1 cellular context compared by ENCODE assay signal in the genomic region with DNA sequence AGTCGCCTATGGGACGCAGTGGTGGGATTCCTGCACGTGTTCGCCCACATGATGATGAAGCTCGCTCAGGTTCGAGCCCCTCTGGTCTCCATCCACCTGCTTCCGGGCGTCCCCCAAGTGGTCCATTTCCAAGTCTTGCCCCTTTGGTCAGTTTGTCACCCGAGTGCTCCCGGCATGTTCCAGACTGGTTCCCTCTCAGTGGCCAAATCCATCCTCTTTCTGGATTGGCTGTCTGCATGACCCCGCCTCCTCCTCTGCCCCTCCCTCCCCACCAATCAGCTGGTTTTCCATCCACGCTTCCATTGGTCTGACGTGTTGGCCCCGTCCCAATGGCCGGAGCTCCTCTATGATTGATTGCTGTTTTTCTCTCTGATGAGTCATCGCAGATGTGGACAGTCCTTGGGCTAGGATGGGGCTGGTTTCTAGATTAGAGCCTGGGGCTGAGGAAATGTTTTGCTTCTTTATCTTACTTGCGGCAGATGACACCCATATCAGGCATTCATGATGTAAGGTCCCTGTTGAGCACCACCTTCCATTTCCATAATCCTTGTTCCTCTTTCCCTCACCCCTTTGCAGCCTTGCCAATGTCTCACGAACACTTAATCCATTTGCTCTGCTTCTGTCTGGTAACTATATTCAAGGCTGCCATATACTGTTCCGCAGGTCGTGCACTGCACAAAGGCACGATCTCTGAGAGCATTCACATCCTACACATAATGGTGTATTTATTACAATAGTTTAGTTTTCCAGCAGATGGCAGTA.
TF ChIP-seq lines count a peak whose summit lies in the region.

No MANE protein-coding gene starts in this region.

TF ChIP-seq in K562, 482 proteins besides CTCF, POLR2A, EP300 and RAD21 (continued from another document and continues in another):
- TF ChIP-seq ZBTB33 (CRISPR knock-in tag; IDR thresholded peaks at IDR 0.05) (peak; percentile 39; the same call in 1 of the 2 replicates), SRSF9 (IDR thresholded peaks at IDR 0.05; ENCODE audit: borderline replicate concordance, low read depth, low read length) (no peak), SIN3B (IDR thresholded peaks at IDR 0.05; ENCODE audit: low read depth) (peak; percentile 61; the same call in 1 of the 2 replicates), ATF7 (IDR thresholded peaks at IDR 0.05) (peak; percentile 97), PCBP2 (IDR thresholded peaks at IDR 0.05; ENCODE audit: low read depth, low read length, poor library complexity, severe bottlenecking) (no peak), ZNF76 (CRISPR knock-in tag; IDR thresholded peaks at IDR 0.05; ENCODE audit: borderline replicate concordance) (no peak), ETV5 (CRISPR knock-in tag; IDR thresholded peaks at IDR 0.05; ENCODE audit: low read depth) (peak; percentile 11; the same call in 1 of the 2 replicates), SPI1 (IDR thresholded peaks at IDR 0.05; ENCODE audit: borderline replicate concordance, low read depth, low read length) (peak; percentile 79), ZNF445 (CRISPR knock-in tag; IDR thresholded peaks at IDR 0.05; ENCODE audit: low read depth) (no peak), ZNF41 (CRISPR knock-in tag; conservative IDR thresholded peaks at IDR 0.05) (no peak), ZSCAN32 (CRISPR knock-in tag; IDR thresholded peaks at IDR 0.05) (no peak), ARHGAP35 (IDR thresholded peaks at IDR 0.05; ENCODE audit: partially characterized antibody) (no peak), RNF219 (CRISPR knock-in tag; IDR thresholded peaks at IDR 0.05) (no peak), E2F6 (IDR thresholded peaks at IDR 0.05; ENCODE audit: borderline replicate concordance in 1 of 2, extremely low read depth in 1 of 2, insufficient read depth in 1 of 2, insufficient read length in 1 of 2, low read depth in 1 of 2, low read length in 1 of 2, poor library complexity in 1 of 2, severe bottlenecking in 1 of 2) (peak; percentile 84 to 88), CBX2 (IDR thresholded peaks at IDR 0.05; ENCODE audit: insufficient read depth, low read length, poor library complexity, severe bottlenecking) (no peak), KLF16 (IDR thresholded peaks at IDR 0.05) (peak; percentile 92), NFE2 (IDR thresholded peaks at IDR 0.05; ENCODE audit: low read depth) (peak; percentile 98), SMC3 (conservative IDR thresholded peaks at IDR 0.05; ENCODE audit: insufficient read depth, low read depth, low read length) (peak; percentile 51), CHAMP1 (IDR thresholded peaks at IDR 0.05) (0 out of 2 replicates have a peak, but pooled peaks have one; percentile 13), HDAC3 (IDR thresholded peaks at IDR 0.05; ENCODE audit: borderline replicate concordance, partially characterized antibody) (peak; percentile 87), NFE2L1 (tag; IDR thresholded peaks at IDR 0.05; ENCODE audit: borderline replicate concordance, low read depth) (peak; percentile 54; the same call in 1 of the 2 replicates), MCM3 (IDR thresholded peaks at IDR 0.05) (no peak), CAMTA2 (CRISPR knock-in tag; conservative IDR thresholded peaks at IDR 0.05) (no peak), ZNF184 (CRISPR knock-in tag; IDR thresholded peaks at IDR 0.05) (no peak), ZNF133 (CRISPR knock-in tag; IDR thresholded peaks at IDR 0.05) (no peak), PHF20 (IDR thresholded peaks at IDR 0.05; ENCODE audit: partially characterized antibody) (peak; percentile 49), MYBL2 (IDR thresholded peaks at IDR 0.05; ENCODE audit: low read depth) (no peak), MYBL2 (CRISPR knock-in tag; IDR thresholded peaks at IDR 0.05; ENCODE audit: borderline replicate concordance) (no peak), PTTG1 (tag; IDR thresholded peaks at IDR 0.05; ENCODE audit: low read depth) (no peak), ZNF780A (CRISPR knock-in tag; IDR thresholded peaks at IDR 0.05) (no peak), BRF1 (IDR thresholded peaks at IDR 0.05; ENCODE audit: borderline replicate concordance, extremely low read depth, insufficient read length) (no peak), MCM2 (IDR thresholded peaks at IDR 0.05; ENCODE audit: low read depth) (no peak), ZNF347 (CRISPR knock-in tag; IDR thresholded peaks at IDR 0.05; ENCODE audit: low read depth) (no peak), CGGBP1 (CRISPR knock-in tag; IDR thresholded peaks at IDR 0.05) (no peak), SNRNP70 (optimal IDR thresholded peaks at IDR 0.05; ENCODE audit: low read depth, low read length) (no peak), ZBED1 (IDR thresholded peaks at IDR 0.05) (no peak), NR1H2 (CRISPR knock-in tag; IDR thresholded peaks at IDR 0.05) (no peak)
- TF ChIP-seq, protein P1, sequence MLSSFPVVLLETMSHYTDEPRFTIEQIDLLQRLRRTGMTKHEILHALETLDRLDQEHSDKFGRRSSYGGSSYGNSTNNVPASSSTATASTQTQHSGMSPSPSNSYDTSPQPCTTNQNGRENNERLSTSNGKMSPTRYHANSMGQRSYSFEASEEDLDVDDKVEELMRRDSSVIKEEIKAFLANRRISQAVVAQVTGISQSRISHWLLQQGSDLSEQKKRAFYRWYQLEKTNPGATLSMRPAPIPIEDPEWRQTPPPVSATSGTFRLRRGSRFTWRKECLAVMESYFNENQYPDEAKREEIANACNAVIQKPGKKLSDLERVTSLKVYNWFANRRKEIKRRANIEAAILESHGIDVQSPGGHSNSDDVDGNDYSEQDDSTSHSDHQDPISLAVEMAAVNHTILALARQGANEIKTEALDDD (IDR thresholded peaks at IDR 0.05) = 0 out of 2 replicates have a peak, but pooled peaks have one; percentile 34
- TF ChIP-seq, protein P2, sequence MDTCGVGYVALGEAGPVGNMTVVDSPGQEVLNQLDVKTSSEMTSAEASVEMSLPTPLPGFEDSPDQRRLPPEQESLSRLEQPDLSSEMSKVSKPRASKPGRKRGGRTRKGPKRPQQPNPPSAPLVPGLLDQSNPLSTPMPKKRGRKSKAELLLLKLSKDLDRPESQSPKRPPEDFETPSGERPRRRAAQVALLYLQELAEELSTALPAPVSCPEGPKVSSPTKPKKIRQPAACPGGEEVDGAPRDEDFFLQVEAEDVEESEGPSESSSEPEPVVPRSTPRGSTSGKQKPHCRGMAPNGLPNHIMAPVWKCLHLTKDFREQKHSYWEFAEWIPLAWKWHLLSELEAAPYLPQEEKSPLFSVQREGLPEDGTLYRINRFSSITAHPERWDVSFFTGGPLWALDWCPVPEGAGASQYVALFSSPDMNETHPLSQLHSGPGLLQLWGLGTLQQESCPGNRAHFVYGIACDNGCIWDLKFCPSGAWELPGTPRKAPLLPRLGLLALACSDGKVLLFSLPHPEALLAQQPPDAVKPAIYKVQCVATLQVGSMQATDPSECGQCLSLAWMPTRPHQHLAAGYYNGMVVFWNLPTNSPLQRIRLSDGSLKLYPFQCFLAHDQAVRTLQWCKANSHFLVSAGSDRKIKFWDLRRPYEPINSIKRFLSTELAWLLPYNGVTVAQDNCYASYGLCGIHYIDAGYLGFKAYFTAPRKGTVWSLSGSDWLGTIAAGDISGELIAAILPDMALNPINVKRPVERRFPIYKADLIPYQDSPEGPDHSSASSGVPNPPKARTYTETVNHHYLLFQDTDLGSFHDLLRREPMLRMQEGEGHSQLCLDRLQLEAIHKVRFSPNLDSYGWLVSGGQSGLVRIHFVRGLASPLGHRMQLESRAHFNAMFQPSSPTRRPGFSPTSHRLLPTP (IDR thresholded peaks at IDR 0.05; ENCODE audit: borderline replicate concordance, extremely low read depth, insufficient read length) = no peak
- TF ChIP-seq, protein P3, sequence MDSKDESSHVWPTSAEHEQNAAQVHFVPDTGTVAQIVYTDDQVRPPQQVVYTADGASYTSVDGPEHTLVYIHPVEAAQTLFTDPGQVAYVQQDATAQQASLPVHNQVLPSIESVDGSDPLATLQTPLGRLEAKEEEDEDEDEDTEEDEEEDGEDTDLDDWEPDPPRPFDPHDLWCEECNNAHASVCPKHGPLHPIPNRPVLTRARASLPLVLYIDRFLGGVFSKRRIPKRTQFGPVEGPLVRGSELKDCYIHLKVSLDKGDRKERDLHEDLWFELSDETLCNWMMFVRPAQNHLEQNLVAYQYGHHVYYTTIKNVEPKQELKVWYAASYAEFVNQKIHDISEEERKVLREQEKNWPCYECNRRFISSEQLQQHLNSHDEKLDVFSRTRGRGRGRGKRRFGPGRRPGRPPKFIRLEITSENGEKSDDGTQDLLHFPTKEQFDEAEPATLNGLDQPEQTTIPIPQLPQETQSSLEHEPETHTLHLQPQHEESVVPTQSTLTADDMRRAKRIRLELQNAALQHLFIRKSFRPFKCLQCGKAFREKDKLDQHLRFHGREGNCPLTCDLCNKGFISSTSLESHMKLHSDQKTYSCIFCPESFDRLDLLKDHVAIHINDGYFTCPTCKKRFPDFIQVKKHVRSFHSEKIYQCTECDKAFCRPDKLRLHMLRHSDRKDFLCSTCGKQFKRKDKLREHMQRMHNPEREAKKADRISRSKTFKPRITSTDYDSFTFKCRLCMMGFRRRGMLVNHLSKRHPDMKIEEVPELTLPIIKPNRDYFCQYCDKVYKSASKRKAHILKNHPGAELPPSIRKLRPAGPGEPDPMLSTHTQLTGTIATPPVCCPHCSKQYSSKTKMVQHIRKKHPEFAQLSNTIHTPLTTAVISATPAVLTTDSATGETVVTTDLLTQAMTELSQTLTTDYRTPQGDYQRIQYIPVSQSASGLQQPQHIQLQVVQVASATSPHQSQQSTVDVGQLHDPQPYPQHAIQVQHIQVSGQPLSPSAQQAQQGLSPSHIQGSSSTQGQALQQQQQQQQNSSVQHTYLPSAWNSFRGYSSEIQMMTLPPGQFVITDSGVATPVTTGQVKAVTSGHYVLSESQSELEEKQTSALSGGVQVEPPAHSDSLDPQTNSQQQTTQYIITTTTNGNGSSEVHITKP (IDR thresholded peaks at IDR 0.05; ENCODE audit: partially characterized antibody) = peak; percentile 66
- TF ChIP-seq, protein P4, sequence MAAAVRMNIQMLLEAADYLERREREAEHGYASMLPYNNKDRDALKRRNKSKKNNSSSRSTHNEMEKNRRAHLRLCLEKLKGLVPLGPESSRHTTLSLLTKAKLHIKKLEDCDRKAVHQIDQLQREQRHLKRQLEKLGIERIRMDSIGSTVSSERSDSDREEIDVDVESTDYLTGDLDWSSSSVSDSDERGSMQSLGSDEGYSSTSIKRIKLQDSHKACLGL (CRISPR knock-in tag; IDR thresholded peaks at IDR 0.05; ENCODE audit: borderline replicate concordance, poor library complexity, severe bottlenecking) = no peak
